ENCODE assay signal across 19 cellular contexts in the genomic region with DNA sequence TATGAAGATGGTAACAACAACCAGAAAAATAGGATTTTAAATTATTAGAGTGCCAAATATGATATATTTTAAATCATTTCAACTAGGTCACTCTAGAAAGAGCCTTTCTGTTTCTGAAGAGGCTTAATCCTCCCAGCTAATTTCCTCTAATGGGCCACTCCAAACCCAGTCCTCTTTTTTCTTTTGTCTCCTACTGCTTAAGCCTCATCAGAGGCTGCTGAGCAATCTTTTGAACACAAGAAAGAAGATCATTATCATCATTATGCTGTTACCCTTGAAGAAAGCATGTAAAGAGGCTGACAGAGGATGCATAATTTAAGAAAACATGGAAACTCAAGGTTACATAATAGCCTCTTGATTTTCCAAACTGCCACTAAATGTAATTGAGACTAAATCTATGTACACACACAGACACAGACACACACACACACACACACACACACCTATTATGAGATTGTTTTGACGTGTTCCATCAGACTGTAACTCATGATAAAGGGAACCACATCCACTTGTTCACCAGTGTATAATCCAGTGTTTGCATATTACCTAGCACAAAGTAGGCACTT.
"Had no signal": no experiment of that assay in that cellular context is flagged by ENCODE, and none has a peak within 500 bp of the region (broad histone marks: within the 10 kb centered on the region; RNA-seq: fewer than 3 reads in every experiment).

No MANE protein-coding gene starts in this region.

- H3K4me3 ChIP-seq: ascending aorta, breast epithelium, esophagus squamous epithelium, sigmoid colon, thoracic aorta, upper lobe of right lung had no signal

- H3K27me3 Mint-ChIP-seq: activated naive CD8-positive, alpha-beta T cell treated with anti-CD3 and anti-CD28 coated beads, Interleukin-2, amount 50 U/mL, for 24 hours; natural killer cell treated with Interleukin-12 subunit alpha and Interleukin-12 subunit beta and Interleukin-15 and Interleukin-18, amount 100 ng/mL, for 72 hours had no signal

- DNase-seq: activated CD4-positive, alpha-beta T cell treated with anti-CD3 and anti-CD28 coated beads, Interleukin-2, amount 50 U/mL, for 48 hours; activated naive CD4-positive, alpha-beta T cell treated with anti-CD3 and anti-CD28 coated beads for 36 hours; activated naive CD8-positive, alpha-beta T cell treated with anti-CD3 and anti-CD28 coated beads, Interleukin-2, amount 50 U/mL, for 24 hours; cerebellar nuclear complex; effector CD8-positive, alpha-beta T cell; esophagus squamous epithelium; hypothalamus; kidney glomerular epithelial cell; left ventricle myocardium superior; sigmoid colon; stimulated activated CD4-positive, alpha-beta T cell treated with anti-CD3 and anti-CD28 coated beads, Interleukin-12 subunit alpha, Interleukin-12 subunit beta, amount 100 ng/mL, for 4 hours; stimulated activated CD4-positive, alpha-beta T cell treated with anti-CD3 and anti-CD28 coated beads, Interleukin-2, amount 100 ng/mL, for 24 hours; upper lobe of right lung had no signal

- H3K9me3 Mint-ChIP-seq: activated naive CD4-positive, alpha-beta T cell treated with anti-CD3 and anti-CD28 coated beads for 36 hours; activated naive CD8-positive, alpha-beta T cell treated with anti-CD3 and anti-CD28 coated beads, Interleukin-2, amount 50 U/mL, for 24 hours; activated T-helper 2 cell treated with anti-CD3 and anti-CD28 coated beads, Interferon-gamma antibody, Interleukin-2, Interleukin-4, amounts not matched to agents 10 μg/mL and 5 μg/mL and 100 μg/mL, durations not matched to agents 14 hours and 24 hours and 36 hours had no signal

- H3K27ac Mint-ChIP-seq: activated naive CD4-positive, alpha-beta T cell treated with anti-CD3 and anti-CD28 coated beads for 36 hours; activated naive CD8-positive, alpha-beta T cell treated with anti-CD3 and anti-CD28 coated beads, Interleukin-2, amount 50 U/mL, for 24 hours; activated T-helper 2 cell treated with anti-CD3 and anti-CD28 coated beads, Interferon-gamma antibody, Interleukin-2, Interleukin-4, amounts not matched to agents 10 μg/mL and 5 μg/mL and 100 μg/mL, durations not matched to agents 14 hours and 24 hours and 36 hours; natural killer cell treated with Interleukin-12 subunit alpha and Interleukin-12 subunit beta and Interleukin-15 and Interleukin-18, amount 100 ng/mL, for 72 hours had no signal

- ATAC-seq: activated naive CD8-positive, alpha-beta T cell treated with anti-CD3 and anti-CD28 coated beads, Interleukin-2, amount 50 U/mL, for 24 hours; left ventricle myocardium superior; natural killer cell treated with Interleukin-12 subunit alpha and Interleukin-12 subunit beta and Interleukin-15 and Interleukin-18, amount 100 ng/mL, for 72 hours; upper lobe of right lung had no signal

- H3K4me1 ChIP-seq: ascending aorta, breast epithelium, esophagus squamous epithelium, sigmoid colon, upper lobe of right lung had no signal

- FAIRE-seq: endothelial cell of umbilical vein had no signal

- H3K27me3 ChIP-seq: ascending aorta, breast epithelium, sigmoid colon, upper lobe of right lung had no signal

- H3K27ac ChIP-seq: ascending aorta, breast epithelium, esophagus squamous epithelium, sigmoid colon, thoracic aorta, upper lobe of right lung had no signal

- H3K9me3 ChIP-seq: ascending aorta, breast epithelium, esophagus squamous epithelium, sigmoid colon, thoracic aorta, upper lobe of right lung had no signal

- H3K36me3 ChIP-seq: ascending aorta, breast epithelium, esophagus squamous epithelium, sigmoid colon, thoracic aorta, upper lobe of right lung had no signal

- H3K4me3 Mint-ChIP-seq: activated naive CD4-positive, alpha-beta T cell treated with anti-CD3 and anti-CD28 coated beads for 36 hours; activated naive CD8-positive, alpha-beta T cell treated with anti-CD3 and anti-CD28 coated beads, Interleukin-2, amount 50 U/mL, for 24 hours; natural killer cell treated with Interleukin-12 subunit alpha and Interleukin-12 subunit beta and Interleukin-15 and Interleukin-18, amount 100 ng/mL, for 72 hours had no signal

- H3K36me3 Mint-ChIP-seq: natural killer cell treated with Interleukin-12 subunit alpha and Interleukin-12 subunit beta and Interleukin-15 and Interleukin-18, amount 100 ng/mL, for 72 hours had no signal

- H3K4me1 Mint-ChIP-seq: activated naive CD8-positive, alpha-beta T cell treated with anti-CD3 and anti-CD28 coated beads, Interleukin-2, amount 50 U/mL, for 24 hours had no signal
